8 cellular contexts compared by ENCODE assay signal in the genomic region with DNA sequence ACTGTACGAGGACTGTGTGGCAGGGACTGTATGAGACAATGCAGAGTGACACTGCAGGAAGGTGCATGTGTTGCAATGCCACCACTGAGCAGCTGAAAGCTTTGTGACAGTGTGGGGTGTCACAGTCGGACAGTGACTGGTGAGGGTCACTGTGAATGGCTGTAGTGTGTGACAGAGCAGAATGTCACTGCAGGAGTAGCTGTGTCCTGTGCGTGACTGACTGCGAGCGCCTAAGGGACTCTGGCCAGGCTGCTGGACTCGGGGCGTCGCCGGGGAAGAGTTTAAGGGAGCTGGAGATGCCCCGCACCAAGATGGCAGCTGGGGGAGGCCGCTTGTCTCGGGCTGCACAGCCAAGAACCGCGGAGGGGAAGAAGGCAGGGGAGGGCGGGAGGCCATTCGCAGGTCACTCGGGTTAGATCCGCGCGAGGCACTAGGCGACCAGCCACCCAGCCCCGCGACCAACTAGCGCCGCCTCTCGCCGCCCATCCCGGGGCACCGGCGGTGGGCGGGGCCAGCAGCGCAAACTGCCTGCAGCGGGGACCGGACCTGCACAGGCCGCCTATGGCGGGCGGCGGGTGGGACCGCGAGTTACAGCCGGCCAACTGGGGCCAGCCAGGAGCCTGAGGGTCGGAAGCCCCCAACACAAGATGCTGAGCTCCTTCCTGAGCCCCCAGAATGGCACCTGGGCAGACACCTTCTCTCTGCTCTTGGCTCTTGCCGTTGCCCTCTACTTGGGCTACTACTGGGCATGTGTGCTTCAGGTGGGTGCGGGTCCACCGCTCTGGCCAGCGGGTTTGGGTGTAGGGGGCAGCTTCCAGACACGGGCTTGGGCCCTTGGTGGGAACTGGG. TPM values are rescaled to one million over a fixed set of nuclear protein-coding genes. Genes with fewer than 3 reads are reported as not detected.
A peak's percentile ranks its signal among the peaks of the same experiment; 100 is the strongest.
DNase-seq lines count a peak whose midpoint lies in the region; ATAC-seq and TF ChIP-seq lines count a peak whose summit lies in the region.

A gene (plus strand): TSS at position 514 of the 849 bp plus-strand sequence. CDS start 134 bp downstream, at position 648.

- H2AFZ ChIP-seq in GM23338: peak within 1 kb of the TSS; percentile 98

- H3K36me3 ChIP-seq in GM23338 (ENCODE audit: insufficient read depth): no peaks in the 10 kb centered on the region
- H3K36me3 ChIP-seq in thoracic aorta: no peaks in the 10 kb centered on the region

- H3K4me3 ChIP-seq in AG04449 (ENCODE audit: low read depth, low read length): peak within 1 kb of the TSS; percentile 53
- peak within 1 kb of the TSS; percentile 70 for H3K4me3 ChIP-seq in GM23338
- H3K4me3 ChIP-seq in thoracic aorta: peak within 1 kb of the TSS; percentile 87

- no peaks in the 10 kb centered on the region for H4K20me1 ChIP-seq in GM23338 (replicated peaks; ENCODE audit: insufficient read depth)

- H3K4me1 ChIP-seq in GM23338 (ENCODE audit: insufficient read depth): peaks cover 14% of the 10 kb centered on the region
- peaks cover 4 to 8% of the 10 kb centered on the region in 2 donors for H3K4me1 ChIP-seq in thoracic aorta (ENCODE audit: control insufficient read depth in 1 of 2, low read depth in 2 of 2)

- no peaks in the 10 kb centered on the region; the same call in 2 of the 3 replicates for H3K36me3 Mint-ChIP-seq in GM23338 (ENCODE audit: low read depth)

- peak within 1 kb of the TSS; percentile 85 for H3K4me3 Mint-ChIP-seq in GM23338

- CTCF ChIA-PET in AG04449 (lab: Yijun Ruan, JAX): interaction anchor here (0.7 to 3.2 kb wide), 7 partner anchors 10 to 197 kb away, joined by 3 to 18 read pairs (median 3); a partner anchor contains a TSS

- POLR2A ChIA-PET in AG04449 (lab: Yijun Ruan, JAX): interaction anchor here (1.0 to 2.4 kb wide), 2 partner anchors 10 to 60 kb away, joined by 5 to 8 read pairs; a partner anchor contains a TSS

- H3K4me2 ChIP-seq in GM23338: peak within 1 kb of the TSS; percentile 90

- H3K27me3 Mint-ChIP-seq in GM23338 (ENCODE audit: insufficient read depth, low read depth, poor library complexity): peaks cover 45% of the 10 kb centered on the region

- no peaks in the 10 kb centered on the region for H3K9me3 ChIP-seq in thoracic aorta

- H3K27ac Mint-ChIP-seq in GM23338: no peak within 1 kb of the TSS

- DNase-seq in AG04449 (ENCODE audit: low read depth, low spot score) (no peak), GM23338 (ENCODE audit: low spot score) (peak; percentile 69), RPMI8226 (peak; percentile 75), activated gamma-delta T cell treated with Interleukin-2 at 50 U/mL for 16 hours (peak; percentile 56), globus pallidus (ENCODE audit: low spot score) (peak; percentile 71), nucleus accumbens (lab: John Stamatoyannopoulos, UW) (peak in 50 of 56 donors; percentile 22 to 83 (median 54)), thoracic aorta (ENCODE audit: low spot score) (no peak)

- H3K4me1 Mint-ChIP-seq in GM23338: peaks cover 16% of the 10 kb centered on the region

- no peaks in the 10 kb centered on the region for H3K79me2 ChIP-seq in GM23338 (replicated peaks; ENCODE audit: insufficient read depth)

- no peaks in the 10 kb centered on the region for H3K9me2 ChIP-seq in GM23338 (ENCODE audit: insufficient read depth)

- H3K9me3 Mint-ChIP-seq in GM23338: no peaks in the 10 kb centered on the region

- peak; percentile 90 for ATAC-seq in GM23338
- ATAC-seq in thoracic aorta (ENCODE audit: insufficient number of reproducible peaks, low FRiP score, low read depth): no peak
- no peak for ATAC-seq in GM18861 (IDR thresholded peaks at IDR 0.05; ENCODE audit: unreplicated experiment)

- H3K27me3 ChIP-seq in GM23338 (ENCODE audit: insufficient read depth) (peaks cover 56% of the 10 kb centered on the region), thoracic aorta (replicated peaks; ENCODE audit: insufficient read depth) (no peaks in the 10 kb centered on the region)

- H3K27ac ChIP-seq in GM23338 (ENCODE audit: low read depth) (no peak within 1 kb of the TSS), thoracic aorta (peak within 1 kb of the TSS in 1 of 2 donors; percentile 12)

- peaks cover 3% of the 10 kb centered on the region; the same call in 1 of the 2 replicates for H3F3A ChIP-seq in GM23338 (replicated peaks; ENCODE audit: low read depth)

- TF ChIP-seq CTCF in AG04449 (IDR thresholded peaks at IDR 0.05; ENCODE audit: insufficient read depth, low read length, missing control alignments) (no peak), GM23338 (conservative IDR thresholded peaks at IDR 0.05; ENCODE audit: low read depth in 2 of 2) (peak in 1 of 2 experiments; percentile 21; a peak in 1 of 4 replicates), thoracic aorta (IDR thresholded peaks at IDR 0.05) (no peak)

TF ChIP-seq in GM23338, 12 proteins besides CTCF, POLR2A, EP300 and RAD21 (continues in another document):
- TF ChIP-seq, protein P1, sequence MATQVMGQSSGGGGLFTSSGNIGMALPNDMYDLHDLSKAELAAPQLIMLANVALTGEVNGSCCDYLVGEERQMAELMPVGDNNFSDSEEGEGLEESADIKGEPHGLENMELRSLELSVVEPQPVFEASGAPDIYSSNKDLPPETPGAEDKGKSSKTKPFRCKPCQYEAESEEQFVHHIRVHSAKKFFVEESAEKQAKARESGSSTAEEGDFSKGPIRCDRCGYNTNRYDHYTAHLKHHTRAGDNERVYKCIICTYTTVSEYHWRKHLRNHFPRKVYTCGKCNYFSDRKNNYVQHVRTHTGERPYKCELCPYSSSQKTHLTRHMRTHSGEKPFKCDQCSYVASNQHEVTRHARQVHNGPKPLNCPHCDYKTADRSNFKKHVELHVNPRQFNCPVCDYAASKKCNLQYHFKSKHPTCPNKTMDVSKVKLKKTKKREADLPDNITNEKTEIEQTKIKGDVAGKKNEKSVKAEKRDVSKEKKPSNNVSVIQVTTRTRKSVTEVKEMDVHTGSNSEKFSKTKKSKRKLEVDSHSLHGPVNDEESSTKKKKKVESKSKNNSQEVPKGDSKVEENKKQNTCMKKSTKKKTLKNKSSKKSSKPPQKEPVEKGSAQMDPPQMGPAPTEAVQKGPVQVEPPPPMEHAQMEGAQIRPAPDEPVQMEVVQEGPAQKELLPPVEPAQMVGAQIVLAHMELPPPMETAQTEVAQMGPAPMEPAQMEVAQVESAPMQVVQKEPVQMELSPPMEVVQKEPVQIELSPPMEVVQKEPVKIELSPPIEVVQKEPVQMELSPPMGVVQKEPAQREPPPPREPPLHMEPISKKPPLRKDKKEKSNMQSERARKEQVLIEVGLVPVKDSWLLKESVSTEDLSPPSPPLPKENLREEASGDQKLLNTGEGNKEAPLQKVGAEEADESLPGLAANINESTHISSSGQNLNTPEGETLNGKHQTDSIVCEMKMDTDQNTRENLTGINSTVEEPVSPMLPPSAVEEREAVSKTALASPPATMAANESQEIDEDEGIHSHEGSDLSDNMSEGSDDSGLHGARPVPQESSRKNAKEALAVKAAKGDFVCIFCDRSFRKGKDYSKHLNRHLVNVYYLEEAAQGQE (IDR thresholded peaks at IDR 0.05; ENCODE audit: unreplicated experiment): no peak

RNA-seq across cellular contexts. Expression of the gene that starts here (rescaled TPM):
- 0.19 and 0.38 TPM in 2 replicates for total RNA-seq in GM23338 (2014; rRNA removed; shearing (Covaris generic))
- 0.55 and 0.66 TPM in 2 replicates for polyA plus RNA-seq in GM23338 (2016; fragmentation: Nextera tagmentation; extraction: Ambion mirVana)
- total RNA-seq in thoracic aorta: under 1 TPM in 1 of 2 donors, not detected in 1; 0.27 TPM

Comparison
In these comparisons a context has a peak if more than half of its experiments do, and no peak if none do; other contexts are left out.
1. Peak in DNase-seq, ATAC-seq, H3K4me3 ChIP-seq and H3K4me2 ChIP-seq in GM23338; RNA of the gene not detected or under 1 TPM.
2. DNase-seq: peak in RPMI8226 (single experiment), activated gamma-delta T cell treated with Interleukin-2 at 50 U/mL for 16 hours (single experiment), globus pallidus (single experiment) and nucleus accumbens (50 of 56); none in AG04449 (single experiment) and thoracic aorta (single experiment).
3. Peak in every context shown above with its lines, with median percentiles within 50 percentile points of each other: H3K4me3 ChIP-seq.